ENCODE assay signal across 8 cellular contexts in genomic region chr1:144998134-144998980, GRCh38.
DNase-seq lines count a peak whose midpoint lies in the region; ATAC-seq and TF ChIP-seq lines count a peak whose summit lies in the region.
"Not testable (repeated sequence)": the region's sequence is repeated elsewhere in the genome, so short reads cannot be mapped to it uniquely, and the experiment has no call there.

No MANE protein-coding gene starts in this region.

- peak; percentile 19 to 36 for DNase-seq in SJCRH30
- not testable (repeated sequence) for DNase-seq in activated T-helper 2 cell treated with anti-CD3 and anti-CD28 coated beads, Interferon-gamma antibody, Interleukin-2, Interleukin-4, amounts not matched to agents 10 μg/mL and 5 μg/mL and 100 μg/mL, durations not matched to agents 14 hours and 24 hours and 36 hours (ENCODE audit: low spot score); left ventricle myocardium superior; upper lobe of right lung
- DNase-seq in dorsolateral prefrontal cortex, result peak in 7 of 10 donors; percentile 21 to 65 (median 44)
- peak; percentile 1 for DNase-seq in middle frontal gyrus (ENCODE audit: extremely low spot score, low spot score)
- peak; percentile 41 for DNase-seq in pons (ENCODE audit: low spot score)

- H3K36me3 Mint-ChIP-seq in activated T-helper 2 cell treated with anti-CD3 and anti-CD28 coated beads, Interferon-gamma antibody, Interleukin-2, Interleukin-4, amounts not matched to agents 10 μg/mL and 5 μg/mL and 100 μg/mL, durations not matched to agents 14 hours and 24 hours and 36 hours (ENCODE audit: low read depth), result not testable (repeated sequence)

- not testable (repeated sequence) for H3K27me3 ChIP-seq in SJCRH30, dorsolateral prefrontal cortex, upper lobe of right lung

- not testable (repeated sequence) for H3K4me3 ChIP-seq in HEK293 (ENCODE audit: low read depth, low read length); SJCRH30; dorsolateral prefrontal cortex; upper lobe of right lung

- intact Hi-C loops in activated T-helper 2 cell treated with anti-CD3 and anti-CD28 coated beads, Interferon-gamma antibody, Interleukin-2, Interleukin-4, amounts not matched to agents 10 μg/mL and 5 μg/mL and 100 μg/mL, durations not matched to agents 14 hours and 24 hours and 36 hours (cut with micrococcal nuclease); dorsolateral prefrontal cortex (cut with DNase I); left ventricle myocardium superior (cut with micrococcal nuclease); upper lobe of right lung (cut with DNase I): not testable (repeated sequence)

- H3K9me3 ChIP-seq in HEK293 (ENCODE audit: control insufficient read depth, insufficient read depth, low read depth, low read length); SJCRH30 (replicated peaks); upper lobe of right lung: not testable (repeated sequence)

- ATAC-seq in left ventricle myocardium superior (peak; percentile 37), upper lobe of right lung (peak; percentile 72)

- H3K36me3 ChIP-seq in HEK293 (ENCODE audit: control insufficient read depth in 2 of 2, insufficient read depth in 1 of 2, low read length in 2 of 2); SJCRH30; upper lobe of right lung: not testable (repeated sequence)

- H3K4me3 Mint-ChIP-seq in activated T-helper 2 cell treated with anti-CD3 and anti-CD28 coated beads, Interferon-gamma antibody, Interleukin-2, Interleukin-4, amounts not matched to agents 10 μg/mL and 5 μg/mL and 100 μg/mL, durations not matched to agents 14 hours and 24 hours and 36 hours (ENCODE audit: low read depth), result not testable (repeated sequence)

- H3K9me3 Mint-ChIP-seq in activated T-helper 2 cell treated with anti-CD3 and anti-CD28 coated beads, Interferon-gamma antibody, Interleukin-2, Interleukin-4, amounts not matched to agents 10 μg/mL and 5 μg/mL and 100 μg/mL, durations not matched to agents 14 hours and 24 hours and 36 hours, result not testable (repeated sequence)

- not testable (repeated sequence) for H3K4me1 Mint-ChIP-seq in activated T-helper 2 cell treated with anti-CD3 and anti-CD28 coated beads, Interferon-gamma antibody, Interleukin-2, Interleukin-4, amounts not matched to agents 10 μg/mL and 5 μg/mL and 100 μg/mL, durations not matched to agents 14 hours and 24 hours and 36 hours (ENCODE audit: low read depth)

- H3K27ac Mint-ChIP-seq in activated T-helper 2 cell treated with anti-CD3 and anti-CD28 coated beads, Interferon-gamma antibody, Interleukin-2, Interleukin-4, amounts not matched to agents 10 μg/mL and 5 μg/mL and 100 μg/mL, durations not matched to agents 14 hours and 24 hours and 36 hours, result peak overlapping the region; percentile 31

- H3K27me3 Mint-ChIP-seq in activated T-helper 2 cell treated with anti-CD3 and anti-CD28 coated beads, Interferon-gamma antibody, Interleukin-2, Interleukin-4, amounts not matched to agents 10 μg/mL and 5 μg/mL and 100 μg/mL, durations not matched to agents 14 hours and 24 hours and 36 hours (ENCODE audit: low read depth), result not testable (repeated sequence)

- TF ChIP-seq CTCF in HEK293 (tag by site-specific recombination; IDR thresholded peaks at IDR 0.05); dorsolateral prefrontal cortex (IDR thresholded peaks at IDR 0.05 in 54 of 56, conservative IDR thresholded peaks at IDR 0.05 in 2 of 56; ENCODE audit: low read depth in 1 of 56, partially characterized antibody in 56 of 56); upper lobe of right lung (IDR thresholded peaks at IDR 0.05): not testable (repeated sequence)

- not testable (repeated sequence) for H3K4me1 ChIP-seq in HEK293 (ENCODE audit: control insufficient read depth, insufficient read depth, low read length); SJCRH30; upper lobe of right lung

- H3K27ac ChIP-seq in HEK293 (ENCODE audit: extremely low read depth, low read depth, low read length); upper lobe of right lung: not testable (repeated sequence)
- peak overlapping the region; percentile 40 for H3K27ac ChIP-seq in SJCRH30
- H3K27ac ChIP-seq in dorsolateral prefrontal cortex, result peak overlapping the region in 25 of 59 donors; percentile 28 to 81 (median 59)

- CTCF ChIA-PET in HEK293 (lab: Yijun Ruan, JAX), result not testable (repeated sequence)

- POLR2A ChIA-PET in HEK293 (lab: Yijun Ruan, JAX), result not testable (repeated sequence)

TF ChIP-seq in HEK293, 187 proteins besides CTCF, POLR2A, EP300 and RAD21:
- peak; percentile 28; the same call in 1 of the 2 replicates for TF ChIP-seq ZNF513 (tag by site-specific recombination; IDR thresholded peaks at IDR 0.05)
- TF ChIP-seq PRDM1 (tag by site-specific recombination; IDR thresholded peaks at IDR 0.05), result peak; percentile 62; the same call in 1 of the 2 replicates
- TF ChIP-seq, protein P1, sequence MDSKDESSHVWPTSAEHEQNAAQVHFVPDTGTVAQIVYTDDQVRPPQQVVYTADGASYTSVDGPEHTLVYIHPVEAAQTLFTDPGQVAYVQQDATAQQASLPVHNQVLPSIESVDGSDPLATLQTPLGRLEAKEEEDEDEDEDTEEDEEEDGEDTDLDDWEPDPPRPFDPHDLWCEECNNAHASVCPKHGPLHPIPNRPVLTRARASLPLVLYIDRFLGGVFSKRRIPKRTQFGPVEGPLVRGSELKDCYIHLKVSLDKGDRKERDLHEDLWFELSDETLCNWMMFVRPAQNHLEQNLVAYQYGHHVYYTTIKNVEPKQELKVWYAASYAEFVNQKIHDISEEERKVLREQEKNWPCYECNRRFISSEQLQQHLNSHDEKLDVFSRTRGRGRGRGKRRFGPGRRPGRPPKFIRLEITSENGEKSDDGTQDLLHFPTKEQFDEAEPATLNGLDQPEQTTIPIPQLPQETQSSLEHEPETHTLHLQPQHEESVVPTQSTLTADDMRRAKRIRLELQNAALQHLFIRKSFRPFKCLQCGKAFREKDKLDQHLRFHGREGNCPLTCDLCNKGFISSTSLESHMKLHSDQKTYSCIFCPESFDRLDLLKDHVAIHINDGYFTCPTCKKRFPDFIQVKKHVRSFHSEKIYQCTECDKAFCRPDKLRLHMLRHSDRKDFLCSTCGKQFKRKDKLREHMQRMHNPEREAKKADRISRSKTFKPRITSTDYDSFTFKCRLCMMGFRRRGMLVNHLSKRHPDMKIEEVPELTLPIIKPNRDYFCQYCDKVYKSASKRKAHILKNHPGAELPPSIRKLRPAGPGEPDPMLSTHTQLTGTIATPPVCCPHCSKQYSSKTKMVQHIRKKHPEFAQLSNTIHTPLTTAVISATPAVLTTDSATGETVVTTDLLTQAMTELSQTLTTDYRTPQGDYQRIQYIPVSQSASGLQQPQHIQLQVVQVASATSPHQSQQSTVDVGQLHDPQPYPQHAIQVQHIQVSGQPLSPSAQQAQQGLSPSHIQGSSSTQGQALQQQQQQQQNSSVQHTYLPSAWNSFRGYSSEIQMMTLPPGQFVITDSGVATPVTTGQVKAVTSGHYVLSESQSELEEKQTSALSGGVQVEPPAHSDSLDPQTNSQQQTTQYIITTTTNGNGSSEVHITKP (tag by site-specific recombination; IDR thresholded peaks at IDR 0.05), result peak; percentile 25; the same call in 1 of the 2 replicates
- TF ChIP-seq ZNF366 (tag by site-specific recombination; conservative IDR thresholded peaks at IDR 0.05), result peak; percentile 86
- 0 out of 2 replicates have a peak, but pooled peaks have one; percentile 22 for TF ChIP-seq ZSCAN16 (tag by site-specific recombination; IDR thresholded peaks at IDR 0.05)
